ENCODE assay signal across 15 cellular contexts in genomic region chr6:105688573-105688972, GRCh38.
DNase-seq lines count a peak whose midpoint lies in the region; TF ChIP-seq lines count a peak whose summit lies in the region.
"Had no signal": no experiment of that assay in that cellular context is flagged by ENCODE, and none has a peak within 500 bp of the region (broad histone marks: within the 10 kb centered on the region; RNA-seq: fewer than 3 reads in every experiment).

No MANE protein-coding gene starts in this region.

- peaks cover 7% of the 10 kb centered on the region for H3K27me3 Mint-ChIP-seq in activated CD4-positive, alpha-beta T cell treated with anti-CD3 and anti-CD28 coated beads, Interleukin-2, amount 10 ng/mL, durations not matched to agents 24 days and 14 days
- H3K27me3 Mint-ChIP-seq in activated CD4-positive, alpha-beta T cell treated with anti-CD3 and anti-CD28 coated beads, Interleukin-2, amount 10 ng/mL, durations not matched to agents 7 days and 5 days = peaks cover 15% of the 10 kb centered on the region
- H3K27me3 Mint-ChIP-seq in endothelial cell (ENCODE audit: unreplicated experiment) = no peaks in the 10 kb centered on the region

- H3K27ac ChIP-seq in KMS-11 = no peak overlapping the region
- H3K27ac ChIP-seq: BLaER1 treated with 17β-estradiol and CSF1 and Interleukin-3, amounts not matched to agents 10 nM and 100 nM; GM23248 had no signal

- no peak overlapping the region for H3K27ac Mint-ChIP-seq in activated CD4-positive, alpha-beta T cell treated with anti-CD3 and anti-CD28 coated beads, Interleukin-2, amount 10 ng/mL, durations not matched to agents 24 days and 14 days
- no peak overlapping the region for H3K27ac Mint-ChIP-seq in activated CD4-positive, alpha-beta T cell treated with anti-CD3 and anti-CD28 coated beads, Interleukin-2, amount 10 ng/mL, durations not matched to agents 7 days and 5 days
- H3K27ac Mint-ChIP-seq in endothelial cell (ENCODE audit: unreplicated experiment) = no peak overlapping the region

- H3K9me3 Mint-ChIP-seq in activated CD4-positive, alpha-beta T cell treated with anti-CD3 and anti-CD28 coated beads, Interleukin-2, amount 10 ng/mL, durations not matched to agents 24 days and 14 days = peaks cover 43% of the 10 kb centered on the region
- H3K9me3 Mint-ChIP-seq in activated CD4-positive, alpha-beta T cell treated with anti-CD3 and anti-CD28 coated beads, Interleukin-2, amount 10 ng/mL, durations not matched to agents 7 days and 5 days = peaks cover 23% of the 10 kb centered on the region
- H3K9me3 Mint-ChIP-seq in endothelial cell (ENCODE audit: unreplicated experiment) = peaks cover 24% of the 10 kb centered on the region

- H3K4me1 ChIP-seq in KMS-11 (ENCODE audit: low read depth, poor library complexity, severe bottlenecking) = peaks cover 24% of the 10 kb centered on the region

- H3K36me3 Mint-ChIP-seq in activated CD4-positive, alpha-beta T cell treated with anti-CD3 and anti-CD28 coated beads, Interleukin-2, amount 10 ng/mL, durations not matched to agents 24 days and 14 days (ENCODE audit: low read depth) = no peaks in the 10 kb centered on the region
- peaks cover 4% of the 10 kb centered on the region for H3K36me3 Mint-ChIP-seq in activated CD4-positive, alpha-beta T cell treated with anti-CD3 and anti-CD28 coated beads, Interleukin-2, amount 10 ng/mL, durations not matched to agents 7 days and 5 days (ENCODE audit: low read depth)
- H3K36me3 Mint-ChIP-seq in endothelial cell (ENCODE audit: low read depth, unreplicated experiment) = peaks cover 9% of the 10 kb centered on the region

- no peaks in the 10 kb centered on the region for H3K27me3 ChIP-seq in KMS-11 (ENCODE audit: insufficient read depth, low read depth)

- no peak overlapping the region for H3K4me3 Mint-ChIP-seq in activated CD4-positive, alpha-beta T cell treated with anti-CD3 and anti-CD28 coated beads, Interleukin-2, amount 10 ng/mL, durations not matched to agents 24 days and 14 days
- no peak overlapping the region for H3K4me3 Mint-ChIP-seq in activated CD4-positive, alpha-beta T cell treated with anti-CD3 and anti-CD28 coated beads, Interleukin-2, amount 10 ng/mL, durations not matched to agents 7 days and 5 days
- no peak overlapping the region for H3K4me3 Mint-ChIP-seq in endothelial cell (ENCODE audit: unreplicated experiment)
- H3K4me3 Mint-ChIP-seq: CD4-positive, CD25-positive, alpha-beta regulatory T cell had no signal

- H3K9ac ChIP-seq in KMS-11 = no peak overlapping the region
- H3K9ac ChIP-seq: BLaER1 treated with 17β-estradiol and CSF1 and Interleukin-3, amounts not matched to agents 10 nM and 100 nM; GM23248 had no signal

- POLR2A ChIA-PET in activated CD4-positive, alpha-beta T cell treated with anti-CD3 and anti-CD28 coated beads, Interleukin-2, amount 10 ng/mL, durations not matched to agents 7 days and 5 days (lab: Charles Lee) = no interaction called here

- no peaks in the 10 kb centered on the region for H3K36me3 ChIP-seq in KMS-11 (ENCODE audit: insufficient read depth)

- peaks cover 4% of the 10 kb centered on the region for H3K4me1 Mint-ChIP-seq in activated CD4-positive, alpha-beta T cell treated with anti-CD3 and anti-CD28 coated beads, Interleukin-2, amount 10 ng/mL, durations not matched to agents 24 days and 14 days
- no peaks in the 10 kb centered on the region for H3K4me1 Mint-ChIP-seq in activated CD4-positive, alpha-beta T cell treated with anti-CD3 and anti-CD28 coated beads, Interleukin-2, amount 10 ng/mL, durations not matched to agents 7 days and 5 days
- H3K4me1 Mint-ChIP-seq in endothelial cell (ENCODE audit: unreplicated experiment) = no peaks in the 10 kb centered on the region
- H3K4me1 Mint-ChIP-seq: CD4-positive, CD25-positive, alpha-beta regulatory T cell had no signal

- DNase-seq in activated CD4-positive, alpha-beta T cell treated with anti-CD3 and anti-CD28 coated beads, Interleukin-2, amount 10 ng/mL, durations not matched to agents 24 days and 14 days = peak; percentile 52
- no peak for DNase-seq in activated CD4-positive, alpha-beta T cell treated with anti-CD3 and anti-CD28 coated beads, Interleukin-2, amount 10 ng/mL, durations not matched to agents 7 days and 5 days
- DNase-seq in RPMI7951 (ENCODE audit: low read depth) (peak; percentile 53), myocyte (ENCODE audit: low read depth) (peak; percentile 11), HuH-7.5 (ENCODE audit: low spot score) (no peak), endothelial cell (ENCODE audit: low spot score) (no peak)
- DNase-seq: 8988T, AML-193, DMS79, EL, GM23248, H7 had no signal

- H2AFZ ChIP-seq in KMS-11 (ENCODE audit: low read depth) = no peak overlapping the region
- H2AFZ ChIP-seq: GM23248 had no signal

- intact Hi-C loops in activated CD4-positive, alpha-beta T cell treated with anti-CD3 and anti-CD28 coated beads, Interleukin-2, amount 10 ng/mL, durations not matched to agents 24 days and 14 days (cut with micrococcal nuclease) = no loop called here

- CTCF ChIA-PET in activated CD4-positive, alpha-beta T cell treated with anti-CD3 and anti-CD28 coated beads, Interleukin-2, amount 10 ng/mL, durations not matched to agents 7 days and 5 days (lab: Charles Lee) = interaction anchor here (0.6 to 1.3 kb wide), 2 partner anchors 12 to 514 kb away, joined by 3 to 4 read pairs; no protein-coding TSS in a partner anchor

- no peak overlapping the region for H3K4me3 ChIP-seq in KMS-11 (IDR thresholded peaks at IDR 0.05; ENCODE audit: insufficient read depth, low read depth, low read length)
- H3K4me3 ChIP-seq: BLaER1 treated with 17β-estradiol and CSF1 and Interleukin-3, amounts not matched to agents 10 nM and 100 nM; GM23248 had no signal

- no peak for TF ChIP-seq CTCF in KMS-11 (conservative IDR thresholded peaks at IDR 0.05; ENCODE audit: low read depth, low read length)
- TF ChIP-seq CTCF in endothelial cell (IDR thresholded peaks at IDR 0.05; ENCODE audit: unreplicated experiment) = no peak

- no peaks in the 10 kb centered on the region for H4K20me1 ChIP-seq in KMS-11 (ENCODE audit: insufficient read depth)
- H4K20me1 ChIP-seq: BLaER1 treated with 17β-estradiol and CSF1 and Interleukin-3, amounts not matched to agents 10 nM and 100 nM had no signal

- no peaks in the 10 kb centered on the region for H3K79me2 ChIP-seq in KMS-11 (ENCODE audit: insufficient read depth, low read depth)

- H3K4me2 ChIP-seq in KMS-11 = peak overlapping the region; percentile 31

Comparison
In these comparisons a context has a peak if more than half of its experiments do, and no peak if none do; other contexts are left out.
1. DNase-seq: peak in activated CD4-positive, alpha-beta T cell treated with anti-CD3 and anti-CD28 coated beads, Interleukin-2, amount 10 ng/mL, durations not matched to agents 24 days and 14 days (single experiment), RPMI7951 (single experiment) and myocyte (single experiment); none in activated CD4-positive, alpha-beta T cell treated with anti-CD3 and anti-CD28 coated beads, Interleukin-2, amount 10 ng/mL, durations not matched to agents 7 days and 5 days (single experiment), HuH-7.5 (single experiment) and endothelial cell (single experiment).